ENCODE assay signal across 1 cellular context in the genomic region with DNA sequence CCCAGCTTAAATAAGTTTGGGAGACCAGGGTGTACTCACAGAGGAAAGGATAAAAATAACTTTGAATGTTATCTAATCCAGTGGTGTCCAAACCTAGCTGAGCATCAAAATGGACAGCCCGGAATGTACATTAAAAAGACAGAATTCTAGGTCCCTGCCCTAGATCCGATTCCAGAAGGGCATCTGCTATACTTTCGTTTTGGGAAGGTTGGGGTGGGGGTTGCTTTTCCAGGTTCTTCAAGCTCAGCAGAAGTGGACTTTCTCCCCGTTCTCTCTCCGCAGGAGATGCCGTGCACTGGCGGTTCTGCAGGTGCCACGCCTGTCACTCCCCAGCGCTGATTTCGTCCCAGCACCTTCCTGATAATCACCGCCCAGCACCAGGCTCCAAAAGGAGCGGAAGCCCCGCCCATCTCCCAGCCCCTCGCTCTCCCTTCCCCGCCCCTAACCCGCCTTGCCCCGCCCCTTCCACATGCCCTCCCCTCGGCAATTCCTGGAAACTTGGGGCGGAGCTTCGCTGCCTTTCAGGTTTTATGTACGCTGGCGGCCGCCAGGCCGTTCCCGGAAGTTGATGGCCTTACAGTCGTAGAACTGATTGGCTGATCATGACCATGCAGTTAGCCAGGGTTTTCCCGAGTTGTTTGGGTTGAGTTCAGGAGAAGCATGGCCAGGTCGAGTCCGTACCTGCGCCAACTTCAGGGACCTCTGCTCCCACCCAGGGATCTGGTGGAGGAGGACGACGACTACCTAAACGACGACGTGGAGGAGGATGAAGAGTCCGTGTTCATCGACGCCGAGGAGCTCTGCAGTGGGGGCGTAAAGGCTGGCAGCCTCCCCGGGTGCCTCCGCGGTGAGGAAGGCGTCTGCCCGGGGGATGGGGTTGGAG.
A peak's percentile ranks its signal among the peaks of the same experiment; 100 is the strongest.
TF ChIP-seq lines count a peak whose summit lies in the region.

A gene (plus strand): TSS at position 550 of the 883 bp plus-strand sequence. CDS start 111 bp downstream, at position 661.

TF ChIP-seq in HepG2, 621 proteins besides CTCF, POLR2A, EP300 and RAD21 (continued from another document and continues in another):
- TF ChIP-seq, protein P1, sequence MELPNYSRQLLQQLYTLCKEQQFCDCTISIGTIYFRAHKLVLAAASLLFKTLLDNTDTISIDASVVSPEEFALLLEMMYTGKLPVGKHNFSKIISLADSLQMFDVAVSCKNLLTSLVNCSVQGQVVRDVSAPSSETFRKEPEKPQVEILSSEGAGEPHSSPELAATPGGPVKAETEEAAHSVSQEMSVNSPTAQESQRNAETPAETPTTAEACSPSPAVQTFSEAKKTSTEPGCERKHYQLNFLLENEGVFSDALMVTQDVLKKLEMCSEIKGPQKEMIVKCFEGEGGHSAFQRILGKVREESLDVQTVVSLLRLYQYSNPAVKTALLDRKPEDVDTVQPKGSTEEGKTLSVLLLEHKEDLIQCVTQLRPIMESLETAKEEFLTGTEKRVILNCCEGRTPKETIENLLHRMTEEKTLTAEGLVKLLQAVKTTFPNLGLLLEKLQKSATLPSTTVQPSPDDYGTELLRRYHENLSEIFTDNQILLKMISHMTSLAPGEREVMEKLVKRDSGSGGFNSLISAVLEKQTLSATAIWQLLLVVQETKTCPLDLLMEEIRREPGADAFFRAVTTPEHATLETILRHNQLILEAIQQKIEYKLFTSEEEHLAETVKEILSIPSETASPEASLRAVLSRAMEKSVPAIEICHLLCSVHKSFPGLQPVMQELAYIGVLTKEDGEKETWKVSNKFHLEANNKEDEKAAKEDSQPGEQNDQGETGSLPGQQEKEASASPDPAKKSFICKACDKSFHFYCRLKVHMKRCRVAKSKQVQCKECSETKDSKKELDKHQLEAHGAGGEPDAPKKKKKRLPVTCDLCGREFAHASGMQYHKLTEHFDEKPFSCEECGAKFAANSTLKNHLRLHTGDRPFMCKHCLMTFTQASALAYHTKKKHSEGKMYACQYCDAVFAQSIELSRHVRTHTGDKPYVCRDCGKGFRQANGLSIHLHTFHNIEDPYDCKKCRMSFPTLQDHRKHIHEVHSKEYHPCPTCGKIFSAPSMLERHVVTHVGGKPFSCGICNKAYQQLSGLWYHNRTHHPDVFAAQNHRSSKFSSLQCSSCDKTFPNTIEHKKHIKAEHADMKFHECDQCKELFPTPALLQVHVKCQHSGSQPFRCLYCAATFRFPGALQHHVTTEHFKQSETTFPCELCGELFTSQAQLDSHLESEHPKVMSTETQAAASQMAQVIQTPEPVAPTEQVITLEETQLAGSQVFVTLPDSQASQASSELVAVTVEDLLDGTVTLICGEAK (IDR thresholded peaks at IDR 0.05): no peak
- TF ChIP-seq, protein P1 (CRISPR knock-in tag; IDR thresholded peaks at IDR 0.05): peak; percentile 63
- TF ChIP-seq, protein P2, sequence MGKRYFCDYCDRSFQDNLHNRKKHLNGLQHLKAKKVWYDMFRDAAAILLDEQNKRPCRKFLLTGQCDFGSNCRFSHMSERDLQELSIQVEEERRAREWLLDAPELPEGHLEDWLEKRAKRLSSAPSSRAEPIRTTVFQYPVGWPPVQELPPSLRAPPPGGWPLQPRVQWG (CRISPR knock-in tag; IDR thresholded peaks at IDR 0.05; ENCODE audit: borderline replicate concordance, low read depth): no peak
- TF ChIP-seq ZNF138 (CRISPR knock-in tag; IDR thresholded peaks at IDR 0.05; ENCODE audit: low read depth) (0 out of 2 replicates have a peak, but pooled peaks have one; percentile 53), ZNF564 (CRISPR knock-in tag; IDR thresholded peaks at IDR 0.05) (no peak), DNMT1 (CRISPR knock-in tag; IDR thresholded peaks at IDR 0.05) (no peak), CBX5 (CRISPR knock-in tag; IDR thresholded peaks at IDR 0.05; ENCODE audit: borderline replicate concordance) (no peak), NPAS2 (CRISPR knock-in tag; IDR thresholded peaks at IDR 0.05; ENCODE audit: borderline replicate concordance) (no peak), KDM2A (CRISPR knock-in tag; IDR thresholded peaks at IDR 0.05; ENCODE audit: borderline replicate concordance, low read depth) (peak; percentile 82; the same call in 1 of the 2 replicates), GATAD1 (CRISPR knock-in tag; IDR thresholded peaks at IDR 0.05) (peak; percentile 68), ZNF556 (CRISPR knock-in tag; IDR thresholded peaks at IDR 0.05; ENCODE audit: borderline replicate concordance) (peak; percentile 65; the same call in 1 of the 2 replicates), ZNF33A (CRISPR knock-in tag; IDR thresholded peaks at IDR 0.05; ENCODE audit: borderline replicate concordance) (no peak), ZNF124 (CRISPR knock-in tag; IDR thresholded peaks at IDR 0.05) (no peak), ZNF589 (CRISPR knock-in tag; conservative IDR thresholded peaks at IDR 0.05) (no peak), ZNF274 (CRISPR knock-in tag; IDR thresholded peaks at IDR 0.05) (no peak), AHR (CRISPR knock-in tag; IDR thresholded peaks at IDR 0.05) (no peak), IKZF1 (IDR thresholded peaks at IDR 0.05) (no peak), SOX5 (CRISPR knock-in tag; IDR thresholded peaks at IDR 0.05; ENCODE audit: borderline replicate concordance) (peak; percentile 37; the same call in 1 of the 2 replicates), ZNF777 (CRISPR knock-in tag; IDR thresholded peaks at IDR 0.05) (peak; percentile 87), ZNF296 (CRISPR knock-in tag; conservative IDR thresholded peaks at IDR 0.05) (no peak), ZSCAN12 (CRISPR knock-in tag; IDR thresholded peaks at IDR 0.05) (no peak), ZNF577 (CRISPR knock-in tag; IDR thresholded peaks at IDR 0.05; ENCODE audit: borderline replicate concordance, low read depth) (no peak)
- TF ChIP-seq, protein P3, sequence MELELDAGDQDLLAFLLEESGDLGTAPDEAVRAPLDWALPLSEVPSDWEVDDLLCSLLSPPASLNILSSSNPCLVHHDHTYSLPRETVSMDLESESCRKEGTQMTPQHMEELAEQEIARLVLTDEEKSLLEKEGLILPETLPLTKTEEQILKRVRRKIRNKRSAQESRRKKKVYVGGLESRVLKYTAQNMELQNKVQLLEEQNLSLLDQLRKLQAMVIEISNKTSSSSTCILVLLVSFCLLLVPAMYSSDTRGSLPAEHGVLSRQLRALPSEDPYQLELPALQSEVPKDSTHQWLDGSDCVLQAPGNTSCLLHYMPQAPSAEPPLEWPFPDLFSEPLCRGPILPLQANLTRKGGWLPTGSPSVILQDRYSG (CRISPR knock-in tag; IDR thresholded peaks at IDR 0.05): no peak
- TF ChIP-seq, protein P4, sequence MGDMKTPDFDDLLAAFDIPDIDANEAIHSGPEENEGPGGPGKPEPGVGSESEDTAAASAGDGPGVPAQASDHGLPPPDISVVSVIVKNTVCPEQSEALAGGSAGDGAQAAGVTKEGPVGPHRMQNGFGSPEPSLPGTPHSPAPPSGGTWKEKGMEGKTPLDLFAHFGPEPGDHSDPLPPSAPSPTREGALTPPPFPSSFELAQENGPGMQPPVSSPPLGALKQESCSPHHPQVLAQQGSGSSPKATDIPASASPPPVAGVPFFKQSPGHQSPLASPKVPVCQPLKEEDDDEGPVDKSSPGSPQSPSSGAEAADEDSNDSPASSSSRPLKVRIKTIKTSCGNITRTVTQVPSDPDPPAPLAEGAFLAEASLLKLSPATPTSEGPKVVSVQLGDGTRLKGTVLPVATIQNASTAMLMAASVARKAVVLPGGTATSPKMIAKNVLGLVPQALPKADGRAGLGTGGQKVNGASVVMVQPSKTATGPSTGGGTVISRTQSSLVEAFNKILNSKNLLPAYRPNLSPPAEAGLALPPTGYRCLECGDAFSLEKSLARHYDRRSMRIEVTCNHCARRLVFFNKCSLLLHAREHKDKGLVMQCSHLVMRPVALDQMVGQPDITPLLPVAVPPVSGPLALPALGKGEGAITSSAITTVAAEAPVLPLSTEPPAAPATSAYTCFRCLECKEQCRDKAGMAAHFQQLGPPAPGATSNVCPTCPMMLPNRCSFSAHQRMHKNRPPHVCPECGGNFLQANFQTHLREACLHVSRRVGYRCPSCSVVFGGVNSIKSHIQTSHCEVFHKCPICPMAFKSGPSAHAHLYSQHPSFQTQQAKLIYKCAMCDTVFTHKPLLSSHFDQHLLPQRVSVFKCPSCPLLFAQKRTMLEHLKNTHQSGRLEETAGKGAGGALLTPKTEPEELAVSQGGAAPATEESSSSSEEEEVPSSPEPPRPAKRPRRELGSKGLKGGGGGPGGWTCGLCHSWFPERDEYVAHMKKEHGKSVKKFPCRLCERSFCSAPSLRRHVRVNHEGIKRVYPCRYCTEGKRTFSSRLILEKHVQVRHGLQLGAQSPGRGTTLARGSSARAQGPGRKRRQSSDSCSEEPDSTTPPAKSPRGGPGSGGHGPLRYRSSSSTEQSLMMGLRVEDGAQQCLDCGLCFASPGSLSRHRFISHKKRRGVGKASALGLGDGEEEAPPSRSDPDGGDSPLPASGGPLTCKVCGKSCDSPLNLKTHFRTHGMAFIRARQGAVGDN (CRISPR knock-in tag; IDR thresholded peaks at IDR 0.05): peak; percentile 91
- TF ChIP-seq, protein P5, sequence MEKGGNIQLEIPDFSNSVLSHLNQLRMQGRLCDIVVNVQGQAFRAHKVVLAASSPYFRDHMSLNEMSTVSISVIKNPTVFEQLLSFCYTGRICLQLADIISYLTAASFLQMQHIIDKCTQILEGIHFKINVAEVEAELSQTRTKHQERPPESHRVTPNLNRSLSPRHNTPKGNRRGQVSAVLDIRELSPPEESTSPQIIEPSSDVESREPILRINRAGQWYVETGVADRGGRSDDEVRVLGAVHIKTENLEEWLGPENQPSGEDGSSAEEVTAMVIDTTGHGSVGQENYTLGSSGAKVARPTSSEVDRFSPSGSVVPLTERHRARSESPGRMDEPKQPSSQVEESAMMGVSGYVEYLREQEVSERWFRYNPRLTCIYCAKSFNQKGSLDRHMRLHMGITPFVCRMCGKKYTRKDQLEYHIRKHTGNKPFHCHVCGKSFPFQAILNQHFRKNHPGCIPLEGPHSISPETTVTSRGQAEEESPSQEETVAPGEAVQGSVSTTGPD (CRISPR knock-in tag; IDR thresholded peaks at IDR 0.05): no peak
- TF ChIP-seq, protein P6, sequence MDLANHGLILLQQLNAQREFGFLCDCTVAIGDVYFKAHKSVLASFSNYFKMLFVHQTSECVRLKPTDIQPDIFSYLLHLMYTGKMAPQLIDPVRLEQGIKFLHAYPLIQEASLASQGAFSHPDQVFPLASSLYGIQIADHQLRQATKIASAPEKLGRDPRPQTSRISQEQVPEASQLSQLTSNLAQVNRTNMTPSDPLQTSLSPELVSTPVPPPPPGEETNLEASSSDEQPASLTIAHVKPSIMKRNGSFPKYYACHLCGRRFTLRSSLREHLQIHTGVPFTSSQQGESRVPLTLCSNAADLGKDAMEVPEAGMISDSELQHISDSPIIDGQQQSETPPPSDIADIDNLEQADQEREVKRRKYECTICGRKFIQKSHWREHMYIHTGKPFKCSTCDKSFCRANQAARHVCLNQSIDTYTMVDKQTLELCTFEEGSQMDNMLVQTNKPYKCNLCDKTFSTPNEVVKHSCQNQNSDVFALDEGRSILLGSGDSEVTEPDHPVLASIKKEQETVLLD (CRISPR knock-in tag; IDR thresholded peaks at IDR 0.05; ENCODE audit: low read depth): no peak
- TF ChIP-seq, protein P7, sequence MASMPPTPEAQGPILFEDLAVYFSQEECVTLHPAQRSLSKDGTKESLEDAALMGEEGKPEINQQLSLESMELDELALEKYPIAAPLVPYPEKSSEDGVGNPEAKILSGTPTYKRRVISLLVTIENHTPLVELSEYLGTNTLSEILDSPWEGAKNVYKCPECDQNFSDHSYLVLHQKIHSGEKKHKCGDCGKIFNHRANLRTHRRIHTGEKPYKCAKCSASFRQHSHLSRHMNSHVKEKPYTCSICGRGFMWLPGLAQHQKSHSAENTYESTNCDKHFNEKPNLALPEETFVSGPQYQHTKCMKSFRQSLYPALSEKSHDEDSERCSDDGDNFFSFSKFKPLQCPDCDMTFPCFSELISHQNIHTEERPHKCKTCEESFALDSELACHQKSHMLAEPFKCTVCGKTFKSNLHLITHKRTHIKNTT (CRISPR knock-in tag; IDR thresholded peaks at IDR 0.05): no peak
- TF ChIP-seq, protein P8, sequence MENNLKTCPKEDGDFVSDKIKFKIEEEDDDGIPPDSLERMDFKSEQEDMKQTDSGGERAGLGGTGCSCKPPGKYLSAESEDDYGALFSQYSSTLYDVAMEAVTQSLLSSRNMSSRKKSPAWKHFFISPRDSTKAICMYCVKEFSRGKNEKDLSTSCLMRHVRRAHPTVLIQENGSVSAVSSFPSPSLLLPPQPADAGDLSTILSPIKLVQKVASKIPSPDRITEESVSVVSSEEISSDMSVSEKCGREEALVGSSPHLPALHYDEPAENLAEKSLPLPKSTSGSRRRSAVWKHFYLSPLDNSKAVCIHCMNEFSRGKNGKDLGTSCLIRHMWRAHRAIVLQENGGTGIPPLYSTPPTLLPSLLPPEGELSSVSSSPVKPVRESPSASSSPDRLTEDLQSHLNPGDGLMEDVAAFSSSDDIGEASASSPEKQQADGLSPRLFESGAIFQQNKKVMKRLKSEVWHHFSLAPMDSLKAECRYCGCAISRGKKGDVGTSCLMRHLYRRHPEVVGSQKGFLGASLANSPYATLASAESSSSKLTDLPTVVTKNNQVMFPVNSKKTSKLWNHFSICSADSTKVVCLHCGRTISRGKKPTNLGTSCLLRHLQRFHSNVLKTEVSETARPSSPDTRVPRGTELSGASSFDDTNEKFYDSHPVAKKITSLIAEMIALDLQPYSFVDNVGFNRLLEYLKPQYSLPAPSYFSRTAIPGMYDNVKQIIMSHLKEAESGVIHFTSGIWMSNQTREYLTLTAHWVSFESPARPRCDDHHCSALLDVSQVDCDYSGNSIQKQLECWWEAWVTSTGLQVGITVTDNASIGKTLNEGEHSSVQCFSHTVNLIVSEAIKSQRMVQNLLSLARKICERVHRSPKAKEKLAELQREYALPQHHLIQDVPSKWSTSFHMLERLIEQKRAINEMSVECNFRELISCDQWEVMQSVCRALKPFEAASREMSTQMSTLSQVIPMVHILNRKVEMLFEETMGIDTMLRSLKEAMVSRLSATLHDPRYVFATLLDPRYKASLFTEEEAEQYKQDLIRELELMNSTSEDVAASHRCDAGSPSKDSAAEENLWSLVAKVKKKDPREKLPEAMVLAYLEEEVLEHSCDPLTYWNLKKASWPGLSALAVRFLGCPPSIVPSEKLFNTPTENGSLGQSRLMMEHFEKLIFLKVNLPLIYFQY (CRISPR knock-in tag; IDR thresholded peaks at IDR 0.05; ENCODE audit: borderline replicate concordance): no peak; the same call in 1 of the 2 replicates
